Comparison of ENCODE assay signal across 23 cellular contexts in the genomic region with DNA sequence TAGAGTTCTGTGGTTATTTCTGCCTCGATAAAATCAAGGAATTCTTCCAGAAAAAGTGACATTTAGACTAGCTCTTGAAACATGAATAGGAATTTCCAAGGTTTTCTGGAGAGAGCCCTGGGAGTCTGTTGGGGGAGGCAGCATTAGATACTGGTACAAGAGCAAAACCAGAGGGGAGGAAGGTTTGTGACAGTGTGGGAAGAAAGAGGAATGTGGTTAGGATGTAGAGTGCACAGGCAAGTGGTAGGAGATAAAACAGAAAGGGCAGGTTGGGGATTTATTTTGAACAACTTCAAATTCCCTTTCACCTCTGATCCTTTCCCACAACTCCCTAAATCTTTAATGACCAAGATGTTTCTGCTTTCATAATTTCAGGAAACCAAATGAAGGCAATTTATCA.
DNase-seq lines count a peak whose midpoint lies in the region; ATAC-seq, FAIRE-seq and TF ChIP-seq lines count a peak whose summit lies in the region.
"Had no signal": no experiment of that assay in that cellular context is flagged by ENCODE, and none has a peak within 500 bp of the region (broad histone marks: within the 10 kb centered on the region; RNA-seq: fewer than 3 reads in every experiment).

No MANE protein-coding gene starts in this region.

- peaks cover 5% of the 10 kb centered on the region for H3K4me1 ChIP-seq in A549
- no peaks in the 10 kb centered on the region for H3K4me1 ChIP-seq in effector memory CD4-positive, alpha-beta T cell (ENCODE audit: control insufficient read depth, insufficient read depth, low read length, poor library complexity, severe bottlenecking)
- H3K4me1 ChIP-seq: BLaER1 had no signal

- CTCF ChIA-PET in A549 (lab: Yijun Ruan, JAX), result interaction anchor here (1.6 kb wide), 1 partner anchor 1012 kb away, joined by 3 read pairs; no protein-coding TSS in a partner anchor

- TF ChIP-seq EP300 in A549 (IDR thresholded peaks at IDR 0.05), result no peak

- H3K4me3 Mint-ChIP-seq in HFFc6, result peak overlapping the region; percentile 13; the same call in 1 of the 2 replicates
- H3K4me3 Mint-ChIP-seq in mesothelial cell of epicardium, result no peak overlapping the region
- H3K4me3 Mint-ChIP-seq: CD4-positive, alpha-beta T cell had no signal

- no peaks in the 10 kb centered on the region for H3K9me3 Mint-ChIP-seq in HFFc6
- peaks cover 3% of the 10 kb centered on the region for H3K9me3 Mint-ChIP-seq in mesothelial cell of epicardium

- H3K4me2 ChIP-seq in A549, result no peak overlapping the region
- H3K4me2 ChIP-seq: BLaER1 had no signal

- WGBS in A549 (ENCODE audit: missing lambda C conversion rate), result 83% methylated on average over 1 of the region's 1 CpG

- no peak for DNase-seq in A549 (ENCODE audit: low read depth in 1 of 2, low spot score in 1 of 2)
- DNase-seq in HFFc6, result no peak
- peak; percentile 95 for DNase-seq in amniotic epithelial cell (ENCODE audit: low read depth)
- DNase-seq in mesothelial cell of epicardium (ENCODE audit: low spot score in 2 of 2, unreplicated experiment in 2 of 2), result no peak
- DNase-seq in effector memory CD4-positive, alpha-beta T cell, result no peak
- no peak for DNase-seq in caudate nucleus (lab: John Stamatoyannopoulos, UW)
- DNase-seq: CD4-positive, alpha-beta T cell; DMS53; KG1; NCI-H1092; NCI-H1417 treated with DMSO at 0.1 percent for 48 hours; NCI-H1694 treated with DMSO at 0.1 percent for 48 hours; NCI-H2081; NCI-H2227 treated with DMSO at 0.1 percent for 48 hours; NCI-H510A; NCI-H69; SHP77 treated with DMSO at 0.1 percent for 48 hours had no signal

- H3K27ac Mint-ChIP-seq in HFFc6 (peak overlapping the region; percentile 42; the same call in 1 of the 2 replicates), mesothelial cell of epicardium (peak overlapping the region; percentile 39)
- H3K27ac Mint-ChIP-seq: CD4-positive, alpha-beta T cell had no signal

- H3K36me3 ChIP-seq in effector memory CD4-positive, alpha-beta T cell (ENCODE audit: control insufficient read depth, insufficient read depth, low read length), result no peaks in the 10 kb centered on the region
- H3K36me3 ChIP-seq: BLaER1 had no signal

- H3K27ac ChIP-seq in A549, result peak overlapping the region; percentile 46 to 90; a peak in 4 of 6 replicates
- H3K27ac ChIP-seq in effector memory CD4-positive, alpha-beta T cell (ENCODE audit: insufficient read depth, low read length, poor library complexity, severe bottlenecking), result no peak overlapping the region
- no peak overlapping the region for H3K27ac ChIP-seq in caudate nucleus (ENCODE audit: low read depth, low read length)
- H3K27ac ChIP-seq: BLaER1 had no signal

- no peak overlapping the region for H3K4me3 ChIP-seq in A549
- H3K4me3 ChIP-seq in effector memory CD4-positive, alpha-beta T cell (ENCODE audit: insufficient read depth, low read depth, low read length, poor library complexity, severe bottlenecking), result no peak overlapping the region
- H3K4me3 ChIP-seq: BLaER1 had no signal

- TF ChIP-seq POLR2A in A549 (IDR thresholded peaks at IDR 0.05; ENCODE audit: low read length), result no peak

- no peak for TF ChIP-seq CTCF in A549 (IDR thresholded peaks at IDR 0.05)
- TF ChIP-seq CTCF in HFFc6 (IDR thresholded peaks at IDR 0.05), result no peak
- no peak for TF ChIP-seq CTCF in mesothelial cell of epicardium (IDR thresholded peaks at IDR 0.05; ENCODE audit: unreplicated experiment)

- H3K36me3 Mint-ChIP-seq in HFFc6 (ENCODE audit: low read depth), result no peaks in the 10 kb centered on the region; the same call in 1 of the 2 replicates
- no peaks in the 10 kb centered on the region for H3K36me3 Mint-ChIP-seq in mesothelial cell of epicardium

- no peak for ATAC-seq in A549
- no peak for ATAC-seq in HG03135 (IDR thresholded peaks at IDR 0.05; ENCODE audit: unreplicated experiment)
- ATAC-seq: HCT116, Panc1 had no signal

- no peaks in the 10 kb centered on the region for H3K27me3 ChIP-seq in effector memory CD4-positive, alpha-beta T cell (replicated peaks; ENCODE audit: control insufficient read depth, insufficient read depth, low read length, poor library complexity, severe bottlenecking)
- H3K27me3 ChIP-seq: BLaER1 had no signal

- peaks cover 11% of the 10 kb centered on the region; the same call in 1 of the 3 replicates for H3K9me3 ChIP-seq in A549
- H3K9me3 ChIP-seq in effector memory CD4-positive, alpha-beta T cell (ENCODE audit: control insufficient read depth, low read length), result no peaks in the 10 kb centered on the region
- H3K9me3 ChIP-seq: BLaER1 had no signal

- TF ChIP-seq RAD21 in A549 (conservative IDR thresholded peaks at IDR 0.05 in 1 of 2, IDR thresholded peaks at IDR 0.05 in 1 of 2), result no peak

- H3K4me1 Mint-ChIP-seq in HFFc6 (ENCODE audit: low read depth), result peaks cover 62% of the 10 kb centered on the region
- peaks cover 11% of the 10 kb centered on the region for H3K4me1 Mint-ChIP-seq in mesothelial cell of epicardium

- H3K27me3 Mint-ChIP-seq in HFFc6 (ENCODE audit: insufficient read depth) (peaks cover 2% of the 10 kb centered on the region; the same call in 1 of the 2 replicates), mesothelial cell of epicardium (ENCODE audit: low read depth) (no peaks in the 10 kb centered on the region)
- H3K27me3 Mint-ChIP-seq: CD4-positive, alpha-beta T cell had no signal

- POLR2A ChIA-PET in A549 (lab: Yijun Ruan, JAX), result no interaction called here

- FAIRE-seq in A549 (lab: Jason Lieb, UNC), result no peak
- FAIRE-seq: G401.6, HTR-8/SVneo had no signal

TF ChIP-seq in A549, 52 proteins besides CTCF, POLR2A, EP300 and RAD21:
- TF ChIP-seq CHD2 (IDR thresholded peaks at IDR 0.05; ENCODE audit: low read length, partially characterized antibody) (no peak), SMC3 (IDR thresholded peaks at IDR 0.05) (no peak), ZC3H11A (IDR thresholded peaks at IDR 0.05) (no peak), NPAS2 (CRISPR knock-in tag; IDR thresholded peaks at IDR 0.05; ENCODE audit: borderline replicate concordance) (no peak), EHMT2 (IDR thresholded peaks at IDR 0.05; ENCODE audit: low read depth) (no peak), ZFP36 (IDR thresholded peaks at IDR 0.05; ENCODE audit: borderline replicate concordance, partially characterized antibody) (no peak), RARB (CRISPR knock-in tag; IDR thresholded peaks at IDR 0.05) (no peak), CBX8 (IDR thresholded peaks at IDR 0.05) (no peak), JUNB (IDR thresholded peaks at IDR 0.05) (no peak), MAFK (IDR thresholded peaks at IDR 0.05; ENCODE audit: partially characterized antibody) (no peak), CEBPB (IDR thresholded peaks at IDR 0.05) (no peak), BHLHE40 (IDR thresholded peaks at IDR 0.05; ENCODE audit: low read depth, low read length) (no peak)
- TF ChIP-seq, protein P1, sequence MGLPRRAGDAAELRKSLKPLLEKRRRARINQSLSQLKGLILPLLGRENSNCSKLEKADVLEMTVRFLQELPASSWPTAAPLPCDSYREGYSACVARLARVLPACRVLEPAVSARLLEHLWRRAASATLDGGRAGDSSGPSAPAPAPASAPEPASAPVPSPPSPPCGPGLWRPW (IDR thresholded peaks at IDR 0.05), result no peak
- TF ChIP-seq, protein P2, sequence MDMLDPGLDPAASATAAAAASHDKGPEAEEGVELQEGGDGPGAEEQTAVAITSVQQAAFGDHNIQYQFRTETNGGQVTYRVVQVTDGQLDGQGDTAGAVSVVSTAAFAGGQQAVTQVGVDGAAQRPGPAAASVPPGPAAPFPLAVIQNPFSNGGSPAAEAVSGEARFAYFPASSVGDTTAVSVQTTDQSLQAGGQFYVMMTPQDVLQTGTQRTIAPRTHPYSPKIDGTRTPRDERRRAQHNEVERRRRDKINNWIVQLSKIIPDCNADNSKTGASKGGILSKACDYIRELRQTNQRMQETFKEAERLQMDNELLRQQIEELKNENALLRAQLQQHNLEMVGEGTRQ (IDR thresholded peaks at IDR 0.05), result no peak
- TF ChIP-seq, protein P3, sequence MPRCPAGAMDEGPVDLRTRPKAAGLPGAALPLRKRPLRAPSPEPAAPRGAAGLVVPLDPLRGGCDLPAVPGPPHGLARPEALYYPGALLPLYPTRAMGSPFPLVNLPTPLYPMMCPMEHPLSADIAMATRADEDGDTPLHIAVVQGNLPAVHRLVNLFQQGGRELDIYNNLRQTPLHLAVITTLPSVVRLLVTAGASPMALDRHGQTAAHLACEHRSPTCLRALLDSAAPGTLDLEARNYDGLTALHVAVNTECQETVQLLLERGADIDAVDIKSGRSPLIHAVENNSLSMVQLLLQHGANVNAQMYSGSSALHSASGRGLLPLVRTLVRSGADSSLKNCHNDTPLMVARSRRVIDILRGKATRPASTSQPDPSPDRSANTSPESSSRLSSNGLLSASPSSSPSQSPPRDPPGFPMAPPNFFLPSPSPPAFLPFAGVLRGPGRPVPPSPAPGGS (IDR thresholded peaks at IDR 0.05), result no peak

Comparison
In these comparisons a context has a peak if more than half of its experiments do, and no peak if none do; other contexts are left out.
1. H3K27ac ChIP-seq: peak in A549 (2 of 2); none in effector memory CD4-positive, alpha-beta T cell (single experiment) and caudate nucleus (single experiment).